Comparison of ENCODE assay signal across 21 cellular contexts in genomic region chr18:10495936-10496335, GRCh38. TPM values are rescaled to one million over a fixed set of nuclear protein-coding genes. Genes with fewer than 3 reads are reported as not detected.
DNase-seq lines count a peak whose midpoint lies in the region; ATAC-seq and FAIRE-seq lines count a peak whose summit lies in the region.
"Had no signal": no experiment of that assay in that cellular context is flagged by ENCODE, and none has a peak within 500 bp of the region (broad histone marks: within the 10 kb centered on the region; RNA-seq: fewer than 3 reads in every experiment).

No MANE protein-coding gene starts in this region.

- 4 to 13% methylated on average over 2 of the region's 2 CpGs for WGBS in GM23248 (ENCODE audit: low coverage in 1 of 2, low lambda C conversion rate in 2 of 2, missing lambda C conversion rate in 2 of 2), 2 experiments

- H3K36me3 ChIP-seq in GM23248 (ENCODE audit: low read depth) = no peaks in the 10 kb centered on the region
- H3K36me3 ChIP-seq: BLaER1 had no signal

- no peaks in the 10 kb centered on the region for H3K9me2 ChIP-seq in GM23248 (ENCODE audit: insufficient read depth)

- intact Hi-C loops in posterior vena cava (cut with DNase I) = no loop called here

- H3K27ac ChIP-seq in GM23248 = no peak overlapping the region
- H3K27ac ChIP-seq: A549, BLaER1, KMS-11 had no signal

- ATAC-seq in GM19395 (IDR thresholded peaks at IDR 0.05; ENCODE audit: unreplicated experiment) = no peak
- ATAC-seq: A549, HCT116 had no signal

- no peaks in the 10 kb centered on the region for H3K9me3 ChIP-seq in GM23248 (ENCODE audit: low read depth)
- H3K9me3 ChIP-seq: A549 had no signal

- H3K79me2 ChIP-seq in GM23248 (ENCODE audit: insufficient read depth) = no peaks in the 10 kb centered on the region

- FAIRE-seq in frontal cortex (lab: Jason Lieb, UNC) (peak; percentile 8), HTR-8/SVneo (lab: Jason Lieb, UNC) (no peak)
- FAIRE-seq: A549, G401.6, GM12891, GM19239 had no signal

- H4K20me1 ChIP-seq in GM23248 (ENCODE audit: insufficient read depth) = no peaks in the 10 kb centered on the region
- H4K20me1 ChIP-seq: BLaER1 had no signal

- H2AFZ ChIP-seq in GM23248 = no peak overlapping the region

- H3K27me3 ChIP-seq in GM23248 (replicated peaks; ENCODE audit: insufficient read depth) = 0 out of 2 replicates have a peak, but pooled peaks cover 6% of the 10 kb centered on the region
- H3K27me3 ChIP-seq: BLaER1 had no signal

- H3K9ac ChIP-seq in GM23248 = no peak overlapping the region
- H3K9ac ChIP-seq: BLaER1, KMS-11 had no signal

- in situ Hi-C loops in GM23248 (cut with MboI) = no loop called here

- H3F3A ChIP-seq in GM23248 (ENCODE audit: insufficient read depth) = peaks cover 22% of the 10 kb centered on the region

- peak; percentile 29 for DNase-seq in GM23248
- DNase-seq in amniotic epithelial cell (ENCODE audit: low read depth) = peak; percentile 57
- no peak for DNase-seq in frontal cortex (ENCODE audit: low spot score in 2 of 2)
- DNase-seq in posterior vena cava (ENCODE audit: low spot score) = no peak
- DNase-seq in HTR-8/SVneo (ENCODE audit: insufficient read length, low spot score) = no peak
- DNase-seq in NCI-H2196 (lab: John Stamatoyannopoulos, UW; ENCODE audit: unreplicated experiment) = no peak
- DNase-seq: Calu3; CD4-positive, alpha-beta memory T cell; DMS79 treated with DMSO at 0.1 percent for 48 hours; GOT3; H7; HFFc6 had no signal

- peaks cover 13% of the 10 kb centered on the region for H3K4me1 ChIP-seq in GM23248 (ENCODE audit: insufficient read depth)
- H3K4me1 ChIP-seq: A549 had no signal

- H3K4me2 ChIP-seq in GM23248 (ENCODE audit: unreplicated experiment) = no peak overlapping the region
- H3K4me2 ChIP-seq: A549, BLaER1, KMS-11 had no signal

- H3K4me3 ChIP-seq in GM23248 = no peak overlapping the region
- H3K4me3 ChIP-seq: A549, BLaER1 had no signal

RNA-seq across cellular contexts. Expression of gene NAPG, which starts 29.9 kb away (rescaled TPM):
- 31.1 and 33.6 TPM in 2 replicates for total RNA-seq in GM23248 (2014; rRNA removed; shearing (Covaris generic))
- 24.5 and 27.4 TPM in 2 replicates for polyA plus RNA-seq in GM23248 (2016; fragmentation: Nextera tagmentation; extraction: Ambion mirVana)
- total RNA-seq in frontal cortex (107 TPM), posterior vena cava (10 to 100 TPM; 29.4 to 43.0 TPM)

RNA-seq across cellular contexts. Expression of gene APCDD1, which starts 41.5 kb away (rescaled TPM):
- not detected in 2 replicates for total RNA-seq in GM23248 (2014; rRNA removed; shearing (Covaris generic))
- polyA plus RNA-seq in GM23248 (2016; fragmentation: Nextera tagmentation; extraction: Ambion mirVana) = 0.30 TPM in 1 of 2 replicates, not detected in the other
- total RNA-seq in frontal cortex (10.6 TPM), posterior vena cava (10 to 100 TPM; 13.9 to 38.5 TPM)
- total RNA-seq: Calu3; CD4-positive, alpha-beta memory T cell; HT-29 had no signal
- polyA plus RNA-seq: A549; CD4-positive, alpha-beta memory T cell had no signal

Comparison
In these comparisons a context has a peak if more than half of its experiments do, and no peak if none do; other contexts are left out.
1. DNase-seq: peak in GM23248 (single experiment) and amniotic epithelial cell (single experiment); none in frontal cortex (0 of 2), posterior vena cava (single experiment), HTR-8/SVneo (single experiment) and NCI-H2196 (single experiment).
2. RNA of gene APCDD1, which starts 41.5 kb away (total RNA-seq): 13.9 to 38.5 TPM in posterior vena cava and 10.6 TPM in frontal cortex (single experiment); not detected in GM23248; every median in the first group is over 10 times any median in the second.